ENCODE assay signal across 14 cellular contexts in genomic region chr14:68141531-68142088, GRCh38.
DNase-seq lines count a peak whose midpoint lies in the region; ATAC-seq and TF ChIP-seq lines count a peak whose summit lies in the region.
"Had no signal": no experiment of that assay in that cellular context is flagged by ENCODE, and none has a peak within 500 bp of the region (broad histone marks: within the 10 kb centered on the region; RNA-seq: fewer than 3 reads in every experiment).

No MANE protein-coding gene starts in this region.

- no peak for ATAC-seq in GM19023 (IDR thresholded peaks at IDR 0.05; ENCODE audit: unreplicated experiment)
- ATAC-seq in HG02884 (IDR thresholded peaks at IDR 0.05; ENCODE audit: unreplicated experiment): no peak
- ATAC-seq: naive thymus-derived CD4-positive, alpha-beta T cell had no signal

- DNase-seq in ACHN (peak; percentile 66), NCI-H2196 (lab: John Stamatoyannopoulos, UW; ENCODE audit: unreplicated experiment) (peak; percentile 33), choroid plexus epithelial cell (ENCODE audit: low read depth) (peak; percentile 42), myocyte (ENCODE audit: low read depth) (peak; percentile 35), OCI-M1 (lab: John Stamatoyannopoulos, UW) (no peak), KBM-7 (no peak)
- DNase-seq: activated CD4-positive, alpha-beta T cell treated with anti-CD3 and anti-CD28 coated beads for 48 hours; AML-193; naive thymus-derived CD4-positive, alpha-beta T cell; NCI-H1105 treated with DMSO at 0.1 percent for 48 hours; stimulated activated CD4-positive, alpha-beta T cell treated with anti-CD3 and anti-CD28 coated beads, Interleukin-4, amount 100 ng/mL, for 1 hour had no signal

- in situ Hi-C loops in ACHN (cut with HindIII; ENCODE audit: low pct_ligation_motif_present, low pct_unique_long_range_greater_than_20kb, low sequenced_read_pairs): loop anchor here (25.0 kb wide), 1 partner anchor 204 kb away; no protein-coding TSS in a partner anchor
- in situ Hi-C loops in KBM-7 (cut with MboI; ENCODE audit: low pct_unique_long_range_greater_than_20kb, low sequenced_read_pairs): no loop called here

- TF ChIP-seq CTCF in choroid plexus epithelial cell (conservative IDR thresholded peaks at IDR 0.05; ENCODE audit: low read depth, low read length): no peak

- H3K4me3 ChIP-seq in choroid plexus epithelial cell (ENCODE audit: low read depth, low read length): no peak overlapping the region
- H3K4me3 ChIP-seq: tibial nerve had no signal

Comparison
In these comparisons a context has a peak if more than half of its experiments do, and no peak if none do; other contexts are left out.
1. DNase-seq: peak in ACHN (single experiment), NCI-H2196 (single experiment), choroid plexus epithelial cell (single experiment) and myocyte (single experiment); none in OCI-M1 (single experiment) and KBM-7 (single experiment).